15 cellular contexts compared by ENCODE assay signal in the genomic region with DNA sequence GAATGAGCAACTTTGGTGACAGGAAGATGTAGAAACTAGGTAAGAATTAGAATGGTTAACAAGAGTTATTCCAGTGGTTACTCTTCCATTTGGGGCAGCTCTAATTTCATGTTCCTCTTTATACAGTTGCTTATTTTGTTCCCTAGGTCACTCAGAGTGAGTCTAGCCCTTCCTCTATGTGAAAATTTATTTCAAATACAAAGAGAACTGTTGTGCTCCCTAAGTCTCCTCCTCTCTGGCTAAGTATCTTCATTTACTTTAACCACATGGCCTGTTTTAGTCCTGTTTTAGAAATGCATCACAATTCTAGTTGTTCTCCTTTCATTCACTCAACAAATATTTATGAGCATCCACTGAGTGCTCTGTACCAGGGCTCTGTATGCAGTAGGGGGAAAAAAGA. TPM values are rescaled to one million over a fixed set of nuclear protein-coding genes. Genes with fewer than 3 reads are reported as not detected.
A peak's percentile ranks its signal among the peaks of the same experiment; 100 is the strongest.
DNase-seq lines count a peak whose midpoint lies in the region; ATAC-seq and TF ChIP-seq lines count a peak whose summit lies in the region.
"Had no signal": no experiment of that assay in that cellular context is flagged by ENCODE, and none has a peak within 500 bp of the region (broad histone marks: within the 10 kb centered on the region; RNA-seq: fewer than 3 reads in every experiment).

No MANE protein-coding gene starts in this region.

- H3K79me2 ChIP-seq in hepatocyte: no peaks in the 10 kb centered on the region

- H3K27me3 Mint-ChIP-seq in T-helper 17 cell: no peaks in the 10 kb centered on the region
- H3K27me3 Mint-ChIP-seq: activated CD4-positive, alpha-beta T cell treated with anti-CD3 and anti-CD28 coated beads, Interleukin-2, amount 10 ng/mL, durations not matched to agents 7 days and 5 days; activated T-cell treated with anti-CD3 and anti-CD28 coated beads, Interleukin-2, amount 50 U/mL, for 24 hours; central memory CD8-positive, alpha-beta T cell had no signal

- no peak for TF ChIP-seq CTCF in hepatocyte (IDR thresholded peaks at IDR 0.05; ENCODE audit: poor library complexity)

- H3K4me1 ChIP-seq in skeletal muscle satellite cell (ENCODE audit: control insufficient read depth, insufficient read depth, low read length) (peaks cover 54% of the 10 kb centered on the region), hepatocyte (ENCODE audit: insufficient read depth) (no peaks in the 10 kb centered on the region)

- H3K36me3 ChIP-seq in skeletal muscle satellite cell (ENCODE audit: insufficient read depth, low read length): no peaks in the 10 kb centered on the region
- no peaks in the 10 kb centered on the region for H3K36me3 ChIP-seq in hepatocyte (replicated peaks; ENCODE audit: insufficient read depth, low read depth)

- H3K9me3 ChIP-seq in T-helper 17 cell (ENCODE audit: control insufficient read depth, low read length, poor library complexity, severe bottlenecking): no peaks in the 10 kb centered on the region
- H3K9me3 ChIP-seq in skeletal muscle satellite cell (replicated peaks; ENCODE audit: low read length): no peaks in the 10 kb centered on the region
- H3K9me3 ChIP-seq in hepatocyte (ENCODE audit: low read depth): no peaks in the 10 kb centered on the region

- H3K27ac ChIP-seq in hepatocyte: no peak overlapping the region

- no peaks in the 10 kb centered on the region for H3K27me3 ChIP-seq in skeletal muscle satellite cell (ENCODE audit: control insufficient read depth, insufficient read depth, low read length)
- H3K27me3 ChIP-seq in hepatocyte: no peaks in the 10 kb centered on the region

- H3K4me1 Mint-ChIP-seq in T-helper 17 cell: peaks cover 21% of the 10 kb centered on the region
- H3K4me1 Mint-ChIP-seq: endodermal cell had no signal

- H3K4me3 ChIP-seq in skeletal muscle satellite cell (ENCODE audit: low read length) (no peak overlapping the region), hepatocyte (no peak overlapping the region)

- H3K36me3 Mint-ChIP-seq in T-helper 17 cell (ENCODE audit: low read depth): peaks cover 2% of the 10 kb centered on the region

- H4K20me1 ChIP-seq in hepatocyte (ENCODE audit: insufficient read depth, poor library complexity, severe bottlenecking): no peaks in the 10 kb centered on the region

- no peak overlapping the region for H2AFZ ChIP-seq in hepatocyte

- ATAC-seq in GM19463 (IDR thresholded peaks at IDR 0.05; ENCODE audit: unreplicated experiment) (peak; percentile 25), HG02885 (IDR thresholded peaks at IDR 0.05; ENCODE audit: poor library complexity, unreplicated experiment) (peak; percentile 26), T-helper 17 cell (no peak)
- ATAC-seq: left lobe of liver had no signal

- no peak overlapping the region for H3K4me3 Mint-ChIP-seq in T-helper 17 cell
- H3K4me3 Mint-ChIP-seq: activated CD4-positive, alpha-beta T cell treated with anti-CD3 and anti-CD28 coated beads, Interleukin-2, amount 10 ng/mL, durations not matched to agents 7 days and 5 days; activated T-cell treated with anti-CD3 and anti-CD28 coated beads, Interleukin-2, amount 50 U/mL, for 24 hours; central memory CD8-positive, alpha-beta T cell; endodermal cell had no signal

- DNase-seq in T-helper 17 cell: no peak
- no peak for DNase-seq in hepatocyte (ENCODE audit: low spot score)
- DNase-seq in superior temporal gyrus (ENCODE audit: extremely low spot score): no peak
- no peak for DNase-seq in DMS114 treated with DMSO at 0.1 percent for 48 hours (lab: John Stamatoyannopoulos, UW; ENCODE audit: unreplicated experiment)
- DNase-seq: activated CD4-positive, alpha-beta T cell treated with anti-CD3 and anti-CD28 coated beads, Interleukin-2, amount 10 ng/mL, durations not matched to agents 7 days and 5 days; activated T-cell treated with anti-CD3 and anti-CD28 coated beads, Interleukin-2, amount 50 U/mL, for 24 hours; endodermal cell; NCI-H2227 treated with DMSO at 0.1 percent for 48 hours; NK-92 treated with Interleukin-12 subunit alpha and Interleukin-12 subunit beta, amount 100 ng/mL, for 24 hours; T-helper 9 cell had no signal

- H3K4me2 ChIP-seq in skeletal muscle satellite cell (ENCODE audit: low read length): no peak overlapping the region
- H3K4me2 ChIP-seq in hepatocyte: no peak overlapping the region

- H3K9ac ChIP-seq in skeletal muscle satellite cell (ENCODE audit: low read depth, low read length): peak overlapping the region; percentile 51

- peak overlapping the region; percentile 27 for H3K27ac Mint-ChIP-seq in T-helper 17 cell
- H3K27ac Mint-ChIP-seq: activated CD4-positive, alpha-beta T cell treated with anti-CD3 and anti-CD28 coated beads, Interleukin-2, amount 10 ng/mL, durations not matched to agents 7 days and 5 days; activated T-cell treated with anti-CD3 and anti-CD28 coated beads, Interleukin-2, amount 50 U/mL, for 24 hours; endodermal cell had no signal

- H3K9me2 ChIP-seq in hepatocyte (replicated peaks; ENCODE audit: insufficient read depth): no peaks in the 10 kb centered on the region

RNA-seq across cellular contexts. Expression of a gene that starts 51.1 kb away (rescaled TPM):
- total RNA-seq in T-helper 17 cell: 100 to 1,000 TPM; 175 to 204 TPM
- 339 and 489 TPM in 2 replicates for total RNA-seq in skeletal muscle satellite cell (2012; rRNA removed)
- total RNA-seq in hepatocyte: 219 and 285 TPM in 2 replicates
- polyA plus RNA-seq in hepatocyte: 169 and 181 TPM in 2 replicates
